8 cellular contexts compared by ENCODE assay signal in genomic region chr13:30346159-30346788, GRCh38. TPM values are rescaled to one million over a fixed set of nuclear protein-coding genes. Genes with fewer than 3 reads are reported as not detected.
DNase-seq lines count a peak whose midpoint lies in the region; ATAC-seq and TF ChIP-seq lines count a peak whose summit lies in the region.

No MANE protein-coding gene starts in this region.

- no peaks in the 10 kb centered on the region for H3K9me3 Mint-ChIP-seq in immature natural killer cell

- TF ChIP-seq CTCF in vagina (IDR thresholded peaks at IDR 0.05): no peak

- peaks cover 4 to 23% (median 11%) of the 10 kb centered on the region in 10 experiments; a peak in 17 of 20 replicates for H3K4me1 ChIP-seq in BLaER1 treated with 17β-estradiol and CSF1 and Interleukin-3, amounts not matched to agents 10 nM and 100 nM
- H3K4me1 ChIP-seq in vagina: peaks cover 23% of the 10 kb centered on the region

- H4K20me1 ChIP-seq in BLaER1 treated with 17β-estradiol and CSF1 and Interleukin-3, amounts not matched to agents 10 nM and 100 nM: no peaks in the 10 kb centered on the region; a peak in 1 of 22 replicates

- DNase-seq in activated CD4-positive, alpha-beta T cell treated with anti-CD3 and anti-CD28 coated beads for 1 hour: peak; percentile 28
- DNase-seq in immature natural killer cell: peak; percentile 68 to 74 (median 74)
- peak in 1 of 2 donors; percentile 58 for DNase-seq in vagina (ENCODE audit: extremely low spot score in 2 of 2)
- DNase-seq in NCI-H2081 treated with DMSO at 0.1 percent for 48 hours (lab: John Stamatoyannopoulos, UW): no peak
- no peak for DNase-seq in NCI-H2171 treated with DMSO at 0.1 percent for 48 hours (lab: John Stamatoyannopoulos, UW)
- no peak for DNase-seq in NCI-H1694 treated with DMSO at 0.1 percent for 48 hours (lab: John Stamatoyannopoulos, UW)

- H3K27me3 ChIP-seq in BLaER1 treated with 17β-estradiol and CSF1 and Interleukin-3, amounts not matched to agents 10 nM and 100 nM: no peaks in the 10 kb centered on the region
- H3K27me3 ChIP-seq in vagina: no peaks in the 10 kb centered on the region

- H3K9ac ChIP-seq in BLaER1 treated with 17β-estradiol and CSF1 and Interleukin-3, amounts not matched to agents 10 nM and 100 nM: no peak overlapping the region

- intact Hi-C loops in vagina (cut with DNase I): loop anchor here (10.0 kb wide), 1 partner anchor 49 kb away; no protein-coding TSS in a partner anchor

- ATAC-seq in HG02623 (IDR thresholded peaks at IDR 0.05; ENCODE audit: unreplicated experiment): peak; percentile 81

- peak overlapping the region; percentile 21 to 81 (median 54) for H3K27ac Mint-ChIP-seq in immature natural killer cell

- H3K36me3 Mint-ChIP-seq in immature natural killer cell: peaks cover 10 to 23% (median 16%) of the 10 kb centered on the region in 3 donors

- no peak overlapping the region for H3K27ac ChIP-seq in BLaER1 treated with 17β-estradiol and CSF1 and Interleukin-3, amounts not matched to agents 10 nM and 100 nM
- H3K27ac ChIP-seq in vagina: peak overlapping the region; percentile 27

- no peak overlapping the region for H3K4me3 ChIP-seq in BLaER1 treated with 17β-estradiol and CSF1 and Interleukin-3, amounts not matched to agents 10 nM and 100 nM
- H3K4me3 ChIP-seq in vagina: no peak overlapping the region

- TF ChIP-seq POLR2A in vagina (IDR thresholded peaks at IDR 0.05): no peak

- peaks cover 2 to 4% (median 3%) of the 10 kb centered on the region in 3 donors for H3K27me3 Mint-ChIP-seq in immature natural killer cell (ENCODE audit: low read depth in 3 of 3)

- H3K4me1 Mint-ChIP-seq in immature natural killer cell: peaks cover 36 to 39% of the 10 kb centered on the region in 2 donors

- peaks cover 0 to 94% (median 23%) of the 10 kb centered on the region in 11 experiments; a peak in 11 of 22 replicates for H3K36me3 ChIP-seq in BLaER1 treated with 17β-estradiol and CSF1 and Interleukin-3, amounts not matched to agents 10 nM and 100 nM
- H3K36me3 ChIP-seq in vagina: no peaks in the 10 kb centered on the region

- H3K9me3 ChIP-seq in BLaER1 treated with 17β-estradiol and CSF1 and Interleukin-3, amounts not matched to agents 10 nM and 100 nM (replicated peaks in 1 of 11): peaks cover 0 to 8% (median 0%) of the 10 kb centered on the region in 11 experiments; a peak in 1 of 22 replicates
- no peaks in the 10 kb centered on the region for H3K9me3 ChIP-seq in vagina

- peak overlapping the region in 10 of 11 experiments; percentile 2 to 55 (median 36); a peak in 15 of 22 replicates for H3K4me2 ChIP-seq in BLaER1 treated with 17β-estradiol and CSF1 and Interleukin-3, amounts not matched to agents 10 nM and 100 nM

- peak overlapping the region; percentile 36 to 69 (median 68) for H3K4me3 Mint-ChIP-seq in immature natural killer cell

RNA-seq across cellular contexts. Expression of gene KATNAL1, which starts 38.9 kb away (rescaled TPM):
- polyA plus RNA-seq in immature natural killer cell: 1 to 10 TPM; 4.6 to 6.8 (median 6.6) TPM
- total RNA-seq in vagina: 20.6 TPM

Comparison
In these comparisons a context has a peak if more than half of its experiments do, and no peak if none do; other contexts are left out.
1. DNase-seq: peak in activated CD4-positive, alpha-beta T cell treated with anti-CD3 and anti-CD28 coated beads for 1 hour (single experiment) and immature natural killer cell (3 of 3); none in NCI-H2081 treated with DMSO at 0.1 percent for 48 hours (single experiment), NCI-H2171 treated with DMSO at 0.1 percent for 48 hours (single experiment) and NCI-H1694 treated with DMSO at 0.1 percent for 48 hours (single experiment).